1 cellular context compared by ENCODE assay signal in genomic region chr2:65075176-65075575, GRCh38.
TF ChIP-seq lines count a peak whose summit lies in the region.

No MANE protein-coding gene starts in this region.

TF ChIP-seq in GM23338, 12 proteins besides CTCF, POLR2A, EP300 and RAD21 (continued from another document):
- TF ChIP-seq ZNF462 (CRISPR knock-in tag; IDR thresholded peaks at IDR 0.05) = no peak
- TF ChIP-seq NANOG (IDR thresholded peaks at IDR 0.05; ENCODE audit: borderline replicate concordance) = no peak
- TF ChIP-seq CREB1 (CRISPR knock-in tag; IDR thresholded peaks at IDR 0.05; ENCODE audit: low read depth) = no peak
- TF ChIP-seq POLR2AphosphoS5 (IDR thresholded peaks at IDR 0.05; ENCODE audit: low read depth) = no peak
- TF ChIP-seq JUNB (IDR thresholded peaks at IDR 0.05; ENCODE audit: unreplicated experiment) = no peak
- no peak for TF ChIP-seq EZH2phosphoT487 (IDR thresholded peaks at IDR 0.05; ENCODE audit: unreplicated experiment)
- TF ChIP-seq ZNF331 (CRISPR knock-in tag; IDR thresholded peaks at IDR 0.05; ENCODE audit: low read depth) = no peak
- TF ChIP-seq REST (IDR thresholded peaks at IDR 0.05; ENCODE audit: unreplicated experiment) = no peak
- TF ChIP-seq ZNF114 (CRISPR knock-in tag; IDR thresholded peaks at IDR 0.05) = no peak
- TF ChIP-seq EZH2 (IDR thresholded peaks at IDR 0.05; ENCODE audit: low read depth, unreplicated experiment) = no peak
- TF ChIP-seq STAT1 (IDR thresholded peaks at IDR 0.05; ENCODE audit: unreplicated experiment) = no peak
